Comparison of ENCODE assay signal across 8 cellular contexts in the genomic region with DNA sequence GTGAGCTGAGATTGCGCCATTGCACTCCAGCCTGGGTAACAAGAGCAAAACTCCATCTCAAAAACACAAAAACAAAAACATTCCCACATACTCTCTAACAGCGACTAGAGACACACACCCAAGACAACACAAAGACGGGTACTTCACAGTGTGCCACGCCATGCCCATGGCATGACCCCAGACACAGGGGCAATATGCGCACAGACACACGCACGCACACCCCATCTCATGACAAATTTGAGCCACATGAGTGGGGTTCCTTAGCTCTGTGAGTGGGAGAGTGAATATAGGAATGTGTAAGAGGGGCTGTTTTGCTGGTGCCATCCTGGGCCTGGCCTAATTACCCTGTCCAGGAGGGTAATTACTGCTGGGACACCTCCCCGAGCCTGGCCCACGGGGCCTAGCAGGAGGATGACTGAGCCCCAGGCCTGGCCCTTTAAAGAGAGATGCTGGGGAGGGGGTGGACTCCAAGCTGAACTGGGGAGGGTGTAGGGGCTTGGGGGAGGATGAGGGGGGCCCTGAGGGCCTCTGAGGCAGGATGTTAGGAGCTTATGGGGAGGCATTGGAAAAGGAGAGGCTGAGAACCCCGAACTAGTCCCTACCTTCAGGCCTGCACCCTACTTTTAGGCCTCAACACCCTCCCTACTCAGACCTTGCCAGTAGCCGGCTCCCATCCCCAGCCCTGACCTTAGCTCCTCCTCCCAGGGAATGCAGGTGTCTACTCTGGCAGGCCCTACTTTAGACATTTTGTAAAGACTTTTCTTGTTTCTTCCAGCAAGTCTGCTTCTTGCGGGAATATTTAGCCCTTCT. TPM values are rescaled to one million over a fixed set of nuclear protein-coding genes. Genes with fewer than 3 reads are reported as not detected.
A peak's percentile ranks its signal among the peaks of the same experiment; 100 is the strongest.
DNase-seq lines count a peak whose midpoint lies in the region; ATAC-seq and TF ChIP-seq lines count a peak whose summit lies in the region.

No MANE protein-coding gene starts in this region.

- no peaks in the 10 kb centered on the region for H3K9me3 Mint-ChIP-seq in naive thymus-derived CD4-positive, alpha-beta T cell

- H3K36me3 Mint-ChIP-seq in naive thymus-derived CD4-positive, alpha-beta T cell, result peaks cover 0 to 9% (median 6%) of the 10 kb centered on the region in 5 donors

- DNase-seq in A673 (ENCODE audit: low spot score) (no peak), MG63 (no peak), colonic mucosa (no peak), NCI-H345 treated with DMSO at 0.1 percent for 48 hours (lab: John Stamatoyannopoulos, UW; ENCODE audit: unreplicated experiment) (no peak), HEK293T (ENCODE audit: extremely low spot score) (no peak)
- no peak for DNase-seq in naive thymus-derived CD4-positive, alpha-beta T cell
- DNase-seq in activated effector memory CD4-positive, alpha-beta T cell treated with anti-CD3 and anti-CD28 coated beads, Interleukin-2, amount 50 U/mL, for 16 hours, result no peak

- no peak for ATAC-seq in naive thymus-derived CD4-positive, alpha-beta T cell
- ATAC-seq in HG03460 (IDR thresholded peaks at IDR 0.05; ENCODE audit: unreplicated experiment), result no peak

- H3K4me3 Mint-ChIP-seq in naive thymus-derived CD4-positive, alpha-beta T cell, result peak overlapping the region; percentile 89 to 98 (median 94)

- peaks cover 42% of the 10 kb centered on the region for H3K4me1 ChIP-seq in A673 (ENCODE audit: insufficient read depth, low read length, poor library complexity, severe bottlenecking)
- peaks cover 40% of the 10 kb centered on the region for H3K4me1 ChIP-seq in colonic mucosa
- peaks cover 20 to 70% of the 10 kb centered on the region in 2 donors for H3K4me1 ChIP-seq in naive thymus-derived CD4-positive, alpha-beta T cell (ENCODE audit: control insufficient read depth in 2 of 2, insufficient read depth in 2 of 2, low read length in 2 of 2)

- H3K27me3 Mint-ChIP-seq in naive thymus-derived CD4-positive, alpha-beta T cell, result no peaks in the 10 kb centered on the region

- POLR2A ChIA-PET in A673 (lab: Charles Lee; ENCODE audit: low non-redundant PET) (no interaction called here), HEK293T (lab: Yijun Ruan, JAX) (interaction anchor here (0.9 to 1.4 kb wide), 4 partner anchors 14 to 134 kb away, joined by 3 to 8 read pairs (median 4); partner anchors contain the start of genes NEAT1, SCYL1 and ZNRD2)
- POLR2A ChIA-PET in naive thymus-derived CD4-positive, alpha-beta T cell (lab: Charles Lee), result interaction anchor here (0.6 to 8.0 kb wide), 14 partner anchors 8 to 85 kb away, joined by 3 to 90 read pairs (median 4); partner anchors contain the start of genes EHBP1L1, FAM89B, MALAT1 and PCNX3

- H3K27me3 ChIP-seq in A673 (replicated peaks; ENCODE audit: insufficient read depth, low read depth, low read length, poor library complexity) (no peaks in the 10 kb centered on the region), MG63 (no peaks in the 10 kb centered on the region), colonic mucosa (no peaks in the 10 kb centered on the region)
- H3K27me3 ChIP-seq in naive thymus-derived CD4-positive, alpha-beta T cell (ENCODE audit: control insufficient read depth in 2 of 2, insufficient read depth in 2 of 2, low read length in 2 of 2), result no peaks in the 10 kb centered on the region

- H3K4me1 Mint-ChIP-seq in naive thymus-derived CD4-positive, alpha-beta T cell, result peaks cover 51 to 76% (median 69%) of the 10 kb centered on the region in 7 donors

- BruUV-seq in A673 (replicated peaks; lab: Mats Ljungman, UMichigan), result TSS peak; percentile 16

- peak overlapping the region; percentile 84 to 97 (median 92) for H3K27ac Mint-ChIP-seq in naive thymus-derived CD4-positive, alpha-beta T cell

- H3K4me3 ChIP-seq in A673 (ENCODE audit: low read depth, low read length, poor library complexity, severe bottlenecking), result peak overlapping the region; percentile 59
- H3K4me3 ChIP-seq in MG63, result peak overlapping the region; percentile 67
- H3K4me3 ChIP-seq in colonic mucosa, result peak overlapping the region; percentile 48
- H3K4me3 ChIP-seq in naive thymus-derived CD4-positive, alpha-beta T cell (ENCODE audit: low read length), result peak overlapping the region; percentile 51

- H3K9ac ChIP-seq in colonic mucosa (ENCODE audit: low read depth in 2 of 2, low read length in 2 of 2), result peak overlapping the region; percentile 68 to 83

- peaks cover 4% of the 10 kb centered on the region for H3K36me3 ChIP-seq in A673 (ENCODE audit: insufficient read depth, low read length, poor library complexity, severe bottlenecking)
- H3K36me3 ChIP-seq in MG63, result peaks cover 34% of the 10 kb centered on the region
- no peaks in the 10 kb centered on the region for H3K36me3 ChIP-seq in colonic mucosa
- peaks cover 0 to 3% (median 2%) of the 10 kb centered on the region in 3 experiments for H3K36me3 ChIP-seq in naive thymus-derived CD4-positive, alpha-beta T cell (ENCODE audit: control insufficient read depth in 2 of 3, insufficient read depth in 3 of 3, low read length in 3 of 3)

- intact Hi-C loops in A673 (cut with micrococcal nuclease; ENCODE audit: unreplicated experiment), result no loop called here
- intact Hi-C loops in colonic mucosa (cut with DNase I), result no loop called here
- intact Hi-C loops in naive thymus-derived CD4-positive, alpha-beta T cell (cut with micrococcal nuclease), result loop anchor here (1.0 kb wide), 3 partner anchors 9 to 16 kb away; no protein-coding TSS in a partner anchor

- peak overlapping the region; percentile 87 for H3K27ac ChIP-seq in A673 (ENCODE audit: low read depth, low read length, poor library complexity, severe bottlenecking)
- peak overlapping the region; percentile 60 for H3K27ac ChIP-seq in colonic mucosa
- H3K27ac ChIP-seq in naive thymus-derived CD4-positive, alpha-beta T cell (ENCODE audit: low read depth, low read length), result peak overlapping the region; percentile 89

- TF ChIP-seq CTCF in A673 (conservative IDR thresholded peaks at IDR 0.05; ENCODE audit: low read depth, low read length) (no peak), colonic mucosa (IDR thresholded peaks at IDR 0.05) (no peak)

- CTCF ChIA-PET in A673 (lab: Charles Lee) (no interaction called here), HEK293T (lab: Yijun Ruan, JAX) (interaction anchor here (0.6 to 0.9 kb wide), 2 partner anchors 37 to 807 kb away, joined by 4 to 5 read pairs; no protein-coding TSS in a partner anchor)
- CTCF ChIA-PET in naive thymus-derived CD4-positive, alpha-beta T cell (lab: Charles Lee), result interaction anchor here (0.6 to 1.5 kb wide), 4 partner anchors 10 to 16 kb away, joined by 3 to 7 read pairs (median 5); partner anchors contain the start of genes FAM89B and ZNRD2

- no peaks in the 10 kb centered on the region for H3K9me3 ChIP-seq in A673 (ENCODE audit: low read depth, low read length, poor library complexity, severe bottlenecking)
- H3K9me3 ChIP-seq in MG63, result no peaks in the 10 kb centered on the region
- H3K9me3 ChIP-seq in colonic mucosa, result no peaks in the 10 kb centered on the region
- H3K9me3 ChIP-seq in naive thymus-derived CD4-positive, alpha-beta T cell (ENCODE audit: control insufficient read depth in 2 of 3, low read length in 3 of 3), result no peaks in the 10 kb centered on the region

TF ChIP-seq in HEK293T, 16 proteins besides CTCF, POLR2A, EP300 and RAD21:
- TF ChIP-seq FOXA1 (IDR thresholded peaks at IDR 0.05), result no peak
- no peak for TF ChIP-seq L3MBTL2 (conservative IDR thresholded peaks at IDR 0.05)
- no peak for TF ChIP-seq ARNT (IDR thresholded peaks at IDR 0.05)
- no peak for TF ChIP-seq ELF4 (IDR thresholded peaks at IDR 0.05)
- TF ChIP-seq CTBP1 (IDR thresholded peaks at IDR 0.05; ENCODE audit: borderline replicate concordance), result no peak
- no peak for TF ChIP-seq SUZ12 (IDR thresholded peaks at IDR 0.05)
- no peak for TF ChIP-seq BHLHE40 (IDR thresholded peaks at IDR 0.05; ENCODE audit: borderline replicate concordance)

RNA-seq across cellular contexts. Expression of gene LTBP3, which starts 1.5 kb away (rescaled TPM):
- total RNA-seq in A673 (2021) (92.1 and 123 TPM in 2 replicates), colonic mucosa (10 to 100 TPM; 27.3 to 31.1 TPM)
- total RNA-seq in MG63 (2014; rRNA removed; shearing (Covaris generic); ENCODE audit: low replicate concordance), result 109 and 124 TPM in 2 replicates
- 100 to 1,000 TPM in 4 of 5 experiments, 10 to 100 TPM in 1; 91.4 to 288 (median 280) TPM for total RNA-seq in naive thymus-derived CD4-positive, alpha-beta T cell
- polyA plus RNA-seq in naive thymus-derived CD4-positive, alpha-beta T cell, result 10 to 100 TPM; 18.7 to 41.2 TPM

RNA-seq across cellular contexts. Expression of gene ZNRD2, which starts 13.6 kb away (rescaled TPM):
- total RNA-seq in A673 (2021), result 95.4 and 98.9 TPM in 2 replicates
- total RNA-seq in MG63 (2014; rRNA removed; shearing (Covaris generic); ENCODE audit: low replicate concordance), result 51.1 and 90.7 TPM in 2 replicates
- total RNA-seq in colonic mucosa, result 10 to 100 TPM; 16.6 to 30.8 TPM
- total RNA-seq in naive thymus-derived CD4-positive, alpha-beta T cell, result 10 to 100 TPM; 29.1 to 40.9 (median 32.9) TPM
- 10 to 100 TPM; 82.6 to 86.0 TPM for polyA plus RNA-seq in naive thymus-derived CD4-positive, alpha-beta T cell

RNA-seq across cellular contexts. Expression of gene FAM89B, which starts 15.7 kb away (rescaled TPM):
- 79.8 and 88.3 TPM in 2 replicates for total RNA-seq in A673 (2021)
- total RNA-seq in MG63 (2014; rRNA removed; shearing (Covaris generic); ENCODE audit: low replicate concordance), result 45.5 and 66.6 TPM in 2 replicates
- 10 to 100 TPM; 27.4 to 32.2 TPM for total RNA-seq in colonic mucosa
- total RNA-seq in naive thymus-derived CD4-positive, alpha-beta T cell, result 10 to 100 TPM; 33.0 to 59.7 (median 45.3) TPM
- 100 to 1,000 TPM in 1 of 2 donors, 10 to 100 TPM in 1; 87.7 to 115 TPM for polyA plus RNA-seq in naive thymus-derived CD4-positive, alpha-beta T cell

RNA-seq across cellular contexts. Expression of gene EHBP1L1, which starts 19.2 kb away (rescaled TPM):
- total RNA-seq in A673 (2021) (29.5 and 40.9 TPM in 2 replicates), colonic mucosa (10 to 100 TPM; 58.5 to 78.5 TPM)
- total RNA-seq in MG63 (2014; rRNA removed; shearing (Covaris generic); ENCODE audit: low replicate concordance), result 30.8 and 65.1 TPM in 2 replicates
- total RNA-seq in naive thymus-derived CD4-positive, alpha-beta T cell, result 100 to 1,000 TPM; 108 to 207 (median 128) TPM
- polyA plus RNA-seq in naive thymus-derived CD4-positive, alpha-beta T cell, result 10 to 100 TPM; 12.3 to 14.2 TPM

RNA-seq across cellular contexts. Expression of gene SCYL1, which starts 31.8 kb away (rescaled TPM):
- total RNA-seq in A673 (2021), result 90.6 and 95.7 TPM in 2 replicates
- 50.1 and 56.3 TPM in 2 replicates for total RNA-seq in MG63 (2014; rRNA removed; shearing (Covaris generic); ENCODE audit: low replicate concordance)
- 10 to 100 TPM; 59.2 to 84.1 TPM for total RNA-seq in colonic mucosa
- 10 to 100 TPM; 63.2 to 79.8 (median 70.4) TPM for total RNA-seq in naive thymus-derived CD4-positive, alpha-beta T cell
- polyA plus RNA-seq in naive thymus-derived CD4-positive, alpha-beta T cell, result 10 to 100 TPM; 27.0 to 69.1 TPM

Comparison
In these comparisons a context has a peak if more than half of its experiments do, and no peak if none do; other contexts are left out.
1. intact Hi-C loops: an anchor here in naive thymus-derived CD4-positive, alpha-beta T cell (1.0 kb wide); none called in A673 and colonic mucosa.